ENCODE assay signal across 1 cellular context in the genomic region with DNA sequence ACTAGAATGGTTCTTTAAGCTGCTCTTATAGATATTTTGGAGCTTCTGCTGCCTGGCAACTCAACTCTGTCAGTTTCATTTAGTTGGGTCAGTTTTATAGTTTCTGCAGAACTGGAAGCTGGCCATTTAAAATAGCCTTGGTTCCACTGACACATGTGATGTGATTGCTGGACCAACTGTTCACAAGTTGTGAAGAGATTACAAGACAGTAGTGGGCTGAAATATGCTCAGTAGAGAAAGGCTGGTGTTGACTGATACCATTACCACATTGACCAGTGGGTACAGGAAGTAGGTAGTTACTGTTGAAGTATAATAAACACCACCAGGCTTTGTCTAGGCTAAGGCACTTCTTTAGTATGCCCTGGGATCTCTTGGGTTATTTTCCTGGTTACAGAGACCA.
TF ChIP-seq lines count a peak whose summit lies in the region.

No MANE protein-coding gene starts in this region.

TF ChIP-seq in GM23338, 12 proteins besides CTCF, POLR2A, EP300 and RAD21:
- TF ChIP-seq CREB1 (CRISPR knock-in tag; IDR thresholded peaks at IDR 0.05; ENCODE audit: low read depth) (no peak), JUNB (IDR thresholded peaks at IDR 0.05; ENCODE audit: unreplicated experiment) (no peak), EZH2phosphoT487 (IDR thresholded peaks at IDR 0.05; ENCODE audit: unreplicated experiment) (no peak), POLR2AphosphoS5 (IDR thresholded peaks at IDR 0.05; ENCODE audit: low read depth) (no peak), STAT1 (IDR thresholded peaks at IDR 0.05; ENCODE audit: unreplicated experiment) (no peak), ZNF114 (CRISPR knock-in tag; IDR thresholded peaks at IDR 0.05) (no peak), NANOG (IDR thresholded peaks at IDR 0.05; ENCODE audit: borderline replicate concordance) (no peak), EZH2 (IDR thresholded peaks at IDR 0.05; ENCODE audit: low read depth, unreplicated experiment) (no peak), ZNF331 (CRISPR knock-in tag; IDR thresholded peaks at IDR 0.05; ENCODE audit: low read depth) (no peak)
- TF ChIP-seq, protein P1, sequence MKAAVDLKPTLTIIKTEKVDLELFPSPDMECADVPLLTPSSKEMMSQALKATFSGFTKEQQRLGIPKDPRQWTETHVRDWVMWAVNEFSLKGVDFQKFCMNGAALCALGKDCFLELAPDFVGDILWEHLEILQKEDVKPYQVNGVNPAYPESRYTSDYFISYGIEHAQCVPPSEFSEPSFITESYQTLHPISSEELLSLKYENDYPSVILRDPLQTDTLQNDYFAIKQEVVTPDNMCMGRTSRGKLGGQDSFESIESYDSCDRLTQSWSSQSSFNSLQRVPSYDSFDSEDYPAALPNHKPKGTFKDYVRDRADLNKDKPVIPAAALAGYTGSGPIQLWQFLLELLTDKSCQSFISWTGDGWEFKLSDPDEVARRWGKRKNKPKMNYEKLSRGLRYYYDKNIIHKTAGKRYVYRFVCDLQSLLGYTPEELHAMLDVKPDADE (IDR thresholded peaks at IDR 0.05) = no peak
- TF ChIP-seq, protein P2, sequence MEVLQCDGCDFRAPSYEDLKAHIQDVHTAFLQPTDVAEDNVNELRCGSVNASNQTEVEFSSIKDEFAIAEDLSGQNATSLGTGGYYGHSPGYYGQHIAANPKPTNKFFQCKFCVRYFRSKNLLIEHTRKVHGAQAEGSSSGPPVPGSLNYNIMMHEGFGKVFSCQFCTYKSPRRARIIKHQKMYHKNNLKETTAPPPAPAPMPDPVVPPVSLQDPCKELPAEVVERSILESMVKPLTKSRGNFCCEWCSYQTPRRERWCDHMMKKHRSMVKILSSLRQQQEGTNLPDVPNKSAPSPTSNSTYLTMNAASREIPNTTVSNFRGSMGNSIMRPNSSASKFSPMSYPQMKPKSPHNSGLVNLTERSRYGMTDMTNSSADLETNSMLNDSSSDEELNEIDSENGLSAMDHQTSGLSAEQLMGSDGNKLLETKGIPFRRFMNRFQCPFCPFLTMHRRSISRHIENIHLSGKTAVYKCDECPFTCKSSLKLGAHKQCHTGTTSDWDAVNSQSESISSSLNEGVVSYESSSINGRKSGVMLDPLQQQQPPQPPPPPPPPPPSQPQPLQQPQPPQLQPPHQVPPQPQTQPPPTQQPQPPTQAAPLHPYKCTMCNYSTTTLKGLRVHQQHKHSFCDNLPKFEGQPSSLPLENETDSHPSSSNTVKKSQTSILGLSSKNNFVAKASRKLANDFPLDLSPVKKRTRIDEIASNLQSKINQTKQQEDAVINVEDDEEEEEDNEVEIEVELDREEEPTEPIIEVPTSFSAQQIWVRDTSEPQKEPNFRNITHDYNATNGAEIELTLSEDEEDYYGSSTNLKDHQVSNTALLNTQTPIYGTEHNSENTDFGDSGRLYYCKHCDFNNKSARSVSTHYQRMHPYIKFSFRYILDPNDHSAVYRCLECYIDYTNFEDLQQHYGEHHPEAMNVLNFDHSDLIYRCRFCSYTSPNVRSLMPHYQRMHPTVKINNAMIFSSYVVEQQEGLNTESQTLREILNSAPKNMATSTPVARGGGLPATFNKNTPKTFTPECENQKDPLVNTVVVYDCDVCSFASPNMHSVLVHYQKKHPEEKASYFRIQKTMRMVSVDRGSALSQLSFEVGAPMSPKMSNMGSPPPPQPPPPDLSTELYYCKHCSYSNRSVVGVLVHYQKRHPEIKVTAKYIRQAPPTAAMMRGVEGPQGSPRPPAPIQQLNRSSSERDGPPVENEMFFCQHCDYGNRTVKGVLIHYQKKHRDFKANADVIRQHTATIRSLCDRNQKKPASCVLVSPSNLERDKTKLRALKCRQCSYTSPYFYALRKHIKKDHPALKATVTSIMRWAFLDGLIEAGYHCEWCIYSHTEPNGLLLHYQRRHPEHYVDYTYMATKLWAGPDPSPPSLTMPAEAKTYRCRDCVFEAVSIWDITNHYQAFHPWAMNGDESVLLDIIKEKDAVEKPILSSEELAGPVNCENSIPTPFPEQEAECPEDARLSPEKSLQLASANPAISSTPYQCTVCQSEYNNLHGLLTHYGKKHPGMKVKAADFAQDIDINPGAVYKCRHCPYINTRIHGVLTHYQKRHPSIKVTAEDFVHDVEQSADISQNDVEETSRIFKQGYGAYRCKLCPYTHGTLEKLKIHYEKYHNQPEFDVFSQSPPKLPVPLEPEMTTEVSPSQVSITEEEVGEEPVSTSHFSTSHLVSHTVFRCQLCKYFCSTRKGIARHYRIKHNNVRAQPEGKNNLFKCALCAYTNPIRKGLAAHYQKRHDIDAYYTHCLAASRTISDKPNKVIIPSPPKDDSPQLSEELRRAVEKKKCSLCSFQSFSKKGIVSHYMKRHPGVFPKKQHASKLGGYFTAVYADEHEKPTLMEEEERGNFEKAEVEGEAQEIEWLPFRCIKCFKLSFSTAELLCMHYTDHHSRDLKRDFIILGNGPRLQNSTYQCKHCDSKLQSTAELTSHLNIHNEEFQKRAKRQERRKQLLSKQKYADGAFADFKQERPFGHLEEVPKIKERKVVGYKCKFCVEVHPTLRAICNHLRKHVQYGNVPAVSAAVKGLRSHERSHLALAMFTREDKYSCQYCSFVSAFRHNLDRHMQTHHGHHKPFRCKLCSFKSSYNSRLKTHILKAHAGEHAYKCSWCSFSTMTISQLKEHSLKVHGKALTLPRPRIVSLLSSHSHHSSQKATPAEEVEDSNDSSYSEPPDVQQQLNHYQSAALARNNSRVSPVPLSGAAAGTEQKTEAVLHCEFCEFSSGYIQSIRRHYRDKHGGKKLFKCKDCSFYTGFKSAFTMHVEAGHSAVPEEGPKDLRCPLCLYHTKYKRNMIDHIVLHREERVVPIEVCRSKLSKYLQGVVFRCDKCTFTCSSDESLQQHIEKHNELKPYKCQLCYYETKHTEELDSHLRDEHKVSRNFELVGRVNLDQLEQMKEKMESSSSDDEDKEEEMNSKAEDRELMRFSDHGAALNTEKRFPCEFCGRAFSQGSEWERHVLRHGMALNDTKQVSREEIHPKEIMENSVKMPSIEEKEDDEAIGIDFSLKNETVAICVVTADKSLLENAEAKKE (CRISPR knock-in tag; IDR thresholded peaks at IDR 0.05) = no peak
- TF ChIP-seq, protein P3, sequence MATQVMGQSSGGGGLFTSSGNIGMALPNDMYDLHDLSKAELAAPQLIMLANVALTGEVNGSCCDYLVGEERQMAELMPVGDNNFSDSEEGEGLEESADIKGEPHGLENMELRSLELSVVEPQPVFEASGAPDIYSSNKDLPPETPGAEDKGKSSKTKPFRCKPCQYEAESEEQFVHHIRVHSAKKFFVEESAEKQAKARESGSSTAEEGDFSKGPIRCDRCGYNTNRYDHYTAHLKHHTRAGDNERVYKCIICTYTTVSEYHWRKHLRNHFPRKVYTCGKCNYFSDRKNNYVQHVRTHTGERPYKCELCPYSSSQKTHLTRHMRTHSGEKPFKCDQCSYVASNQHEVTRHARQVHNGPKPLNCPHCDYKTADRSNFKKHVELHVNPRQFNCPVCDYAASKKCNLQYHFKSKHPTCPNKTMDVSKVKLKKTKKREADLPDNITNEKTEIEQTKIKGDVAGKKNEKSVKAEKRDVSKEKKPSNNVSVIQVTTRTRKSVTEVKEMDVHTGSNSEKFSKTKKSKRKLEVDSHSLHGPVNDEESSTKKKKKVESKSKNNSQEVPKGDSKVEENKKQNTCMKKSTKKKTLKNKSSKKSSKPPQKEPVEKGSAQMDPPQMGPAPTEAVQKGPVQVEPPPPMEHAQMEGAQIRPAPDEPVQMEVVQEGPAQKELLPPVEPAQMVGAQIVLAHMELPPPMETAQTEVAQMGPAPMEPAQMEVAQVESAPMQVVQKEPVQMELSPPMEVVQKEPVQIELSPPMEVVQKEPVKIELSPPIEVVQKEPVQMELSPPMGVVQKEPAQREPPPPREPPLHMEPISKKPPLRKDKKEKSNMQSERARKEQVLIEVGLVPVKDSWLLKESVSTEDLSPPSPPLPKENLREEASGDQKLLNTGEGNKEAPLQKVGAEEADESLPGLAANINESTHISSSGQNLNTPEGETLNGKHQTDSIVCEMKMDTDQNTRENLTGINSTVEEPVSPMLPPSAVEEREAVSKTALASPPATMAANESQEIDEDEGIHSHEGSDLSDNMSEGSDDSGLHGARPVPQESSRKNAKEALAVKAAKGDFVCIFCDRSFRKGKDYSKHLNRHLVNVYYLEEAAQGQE (IDR thresholded peaks at IDR 0.05; ENCODE audit: unreplicated experiment) = no peak
